10 cellular contexts compared by ENCODE assay signal in genomic region chrX:1165535-1166196, GRCh38. TPM values are rescaled to one million over a fixed set of nuclear protein-coding genes. Genes with fewer than 3 reads are reported as not detected.
DNase-seq lines count a peak whose midpoint lies in the region; ATAC-seq lines count a peak whose summit lies in the region.
"Had no signal": no experiment of that assay in that cellular context is flagged by ENCODE, and none has a peak within 500 bp of the region (broad histone marks: within the 10 kb centered on the region; RNA-seq: fewer than 3 reads in every experiment).

No MANE protein-coding gene starts in this region.

- POLR2A ChIA-PET in CD8-positive, alpha-beta memory T cell (lab: Charles Lee): no interaction called here

- no peak overlapping the region for H3K27ac ChIP-seq in CD8-positive, alpha-beta memory T cell (ENCODE audit: low read depth, low read length)

- H3K4me1 ChIP-seq in CD8-positive, alpha-beta memory T cell (ENCODE audit: insufficient read depth, low read length): peaks cover 3% of the 10 kb centered on the region

- H3K4me3 Mint-ChIP-seq in CD8-positive, alpha-beta memory T cell: peak overlapping the region in 2 of 7 donors; percentile 22 to 37
- H3K4me3 Mint-ChIP-seq in activated naive CD8-positive, alpha-beta T cell treated with anti-CD3 and anti-CD28 coated beads, Interleukin-2, amount 50 U/mL, for 24 hours: peak overlapping the region; percentile 16

- no peaks in the 10 kb centered on the region for H3K36me3 ChIP-seq in CD8-positive, alpha-beta memory T cell (ENCODE audit: insufficient read depth, low read length)

- CTCF ChIA-PET in CD8-positive, alpha-beta memory T cell (lab: Charles Lee): no interaction called here

- ATAC-seq in activated naive CD8-positive, alpha-beta T cell treated with anti-CD3 and anti-CD28 coated beads, Interleukin-2, amount 50 U/mL, for 24 hours: peak; percentile 25
- ATAC-seq in HG03521 (IDR thresholded peaks at IDR 0.05; ENCODE audit: unreplicated experiment) (no peak), GM21576 (IDR thresholded peaks at IDR 0.05; ENCODE audit: unreplicated experiment) (no peak)

- H3K27ac Mint-ChIP-seq in CD8-positive, alpha-beta memory T cell: peak overlapping the region in 1 of 8 donors; percentile 60
- no peak overlapping the region for H3K27ac Mint-ChIP-seq in activated naive CD8-positive, alpha-beta T cell treated with anti-CD3 and anti-CD28 coated beads, Interleukin-2, amount 50 U/mL, for 24 hours

- H3K9me3 ChIP-seq in CD8-positive, alpha-beta memory T cell (ENCODE audit: low read length): no peaks in the 10 kb centered on the region

- no peaks in the 10 kb centered on the region for H3K36me3 Mint-ChIP-seq in CD8-positive, alpha-beta memory T cell
- H3K36me3 Mint-ChIP-seq in activated naive CD8-positive, alpha-beta T cell treated with anti-CD3 and anti-CD28 coated beads, Interleukin-2, amount 50 U/mL, for 24 hours (ENCODE audit: low read depth): no peaks in the 10 kb centered on the region

- peak in 3 of 5 donors; percentile 32 to 56 (median 41) for DNase-seq in CD8-positive, alpha-beta memory T cell
- DNase-seq in GM19238 (ENCODE audit: insufficient read length, low spot score): peak; percentile 3
- DNase-seq in activated naive CD8-positive, alpha-beta T cell treated with anti-CD3 and anti-CD28 coated beads, Interleukin-2, amount 50 U/mL, for 24 hours: peak; percentile 21
- DNase-seq in mucosa of gallbladder (ENCODE audit: low spot score): peak; percentile 10
- DNase-seq in NCI-H1694 treated with DMSO at 0.1 percent for 48 hours (lab: John Stamatoyannopoulos, UW): no peak
- no peak for DNase-seq in NCI-H2196 treated with DMSO at 0.1 percent for 48 hours (lab: John Stamatoyannopoulos, UW; ENCODE audit: unreplicated experiment)
- DNase-seq: NCI-H1417 had no signal

- H3K4me3 ChIP-seq in CD8-positive, alpha-beta memory T cell (ENCODE audit: low read length): no peak overlapping the region

- H3K27me3 ChIP-seq in CD8-positive, alpha-beta memory T cell (ENCODE audit: insufficient read depth, low read length, poor library complexity, severe bottlenecking): no peaks in the 10 kb centered on the region

- peaks cover 0 to 1% (median 0%) of the 10 kb centered on the region in 5 donors for H3K9me3 Mint-ChIP-seq in CD8-positive, alpha-beta memory T cell
- H3K9me3 Mint-ChIP-seq in activated naive CD8-positive, alpha-beta T cell treated with anti-CD3 and anti-CD28 coated beads, Interleukin-2, amount 50 U/mL, for 24 hours: peaks cover 2% of the 10 kb centered on the region

- H3K4me1 Mint-ChIP-seq in CD8-positive, alpha-beta memory T cell: peaks cover 8 to 10% (median 8%) of the 10 kb centered on the region in 3 donors
- peaks cover 8% of the 10 kb centered on the region for H3K4me1 Mint-ChIP-seq in activated naive CD8-positive, alpha-beta T cell treated with anti-CD3 and anti-CD28 coated beads, Interleukin-2, amount 50 U/mL, for 24 hours

- H3K27me3 Mint-ChIP-seq in CD8-positive, alpha-beta memory T cell: peaks cover 8 to 12% of the 10 kb centered on the region in 2 donors
- H3K27me3 Mint-ChIP-seq in activated naive CD8-positive, alpha-beta T cell treated with anti-CD3 and anti-CD28 coated beads, Interleukin-2, amount 50 U/mL, for 24 hours: peaks cover 25% of the 10 kb centered on the region

RNA-seq across cellular contexts. Expression of gene CRLF2, which starts 46.8 kb away (rescaled TPM):
- total RNA-seq in CD8-positive, alpha-beta memory T cell: under 1 TPM; 0.13 to 0.22 TPM
- polyA plus RNA-seq in CD8-positive, alpha-beta memory T cell: not detected
- 2.3 TPM for total RNA-seq in mucosa of gallbladder
- total RNA-seq: fibroblast of lung had no signal
- polyA plus RNA-seq: fibroblast of lung had no signal

Comparison
In these comparisons a context has a peak if more than half of its experiments do, and no peak if none do; other contexts are left out.
1. DNase-seq: peak in CD8-positive, alpha-beta memory T cell (3 of 5), GM19238 (single experiment), activated naive CD8-positive, alpha-beta T cell treated with anti-CD3 and anti-CD28 coated beads, Interleukin-2, amount 50 U/mL, for 24 hours (single experiment) and mucosa of gallbladder (single experiment); none in NCI-H1694 treated with DMSO at 0.1 percent for 48 hours (single experiment) and NCI-H2196 treated with DMSO at 0.1 percent for 48 hours (single experiment).